Comparison of ENCODE assay signal across 12 cellular contexts in the genomic region with DNA sequence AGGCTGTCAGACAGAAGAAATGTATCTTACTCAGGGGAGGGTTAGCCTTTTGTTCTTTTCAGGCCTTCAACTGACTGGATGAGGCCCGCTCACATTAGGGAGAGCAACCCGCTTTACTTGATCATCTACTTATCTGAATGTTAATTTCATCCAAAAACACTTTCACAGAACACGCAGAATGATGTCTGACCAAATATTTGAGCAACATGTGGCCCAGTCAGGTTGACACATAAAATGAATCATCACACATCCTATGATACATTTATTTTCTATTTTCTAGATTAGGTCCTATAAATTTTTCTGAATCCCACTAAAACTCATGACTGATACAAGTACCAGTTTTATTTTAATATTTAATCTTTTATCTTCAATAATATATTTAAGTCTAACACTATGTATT.
DNase-seq lines count a peak whose midpoint lies in the region; ATAC-seq and TF ChIP-seq lines count a peak whose summit lies in the region.
"Had no signal": no experiment of that assay in that cellular context is flagged by ENCODE, and none has a peak within 500 bp of the region (broad histone marks: within the 10 kb centered on the region; RNA-seq: fewer than 3 reads in every experiment).

No MANE protein-coding gene starts in this region.

- no peak overlapping the region for H3K9ac ChIP-seq in PC-3 (ENCODE audit: low read length)

- peaks cover 4% of the 10 kb centered on the region for H3F3A ChIP-seq in PC-3 (ENCODE audit: low read length, unreplicated experiment)

- no TSS peak for BruUV-seq in PC-3 (replicated peaks; lab: Mats Ljungman, UMichigan)

- no peak overlapping the region for H3K4me3 ChIP-seq in PC-3 (ENCODE audit: low read length)
- no peak overlapping the region for H3K4me3 ChIP-seq in epithelial cell of esophagus (ENCODE audit: low read length)
- H3K4me3 ChIP-seq: A549 had no signal

- no peaks in the 10 kb centered on the region for H4K20me1 ChIP-seq in PC-3 (ENCODE audit: low read length)

- intact Hi-C loops in PC-3 (cut with micrococcal nuclease), result no loop called here

- H3K27me3 ChIP-seq in PC-3 (ENCODE audit: low read length), result no peaks in the 10 kb centered on the region

- H3K9me3 ChIP-seq in PC-3 (ENCODE audit: low read length), result no peaks in the 10 kb centered on the region
- H3K9me3 ChIP-seq: A549 had no signal

- peak overlapping the region; percentile 54 for H2AFZ ChIP-seq in PC-3 (ENCODE audit: low read length)

- H3K4me1 ChIP-seq in PC-3 (ENCODE audit: insufficient read depth, low read length), result peaks cover 40% of the 10 kb centered on the region
- H3K4me1 ChIP-seq: A549 had no signal

- H3K36me3 ChIP-seq in PC-3 (ENCODE audit: low read depth, low read length), result no peaks in the 10 kb centered on the region

- POLR2A ChIA-PET in PC-3 (lab: Charles Lee; ENCODE audit: unreplicated experiment), result no interaction called here

- peak overlapping the region; percentile 56 for H3K27ac ChIP-seq in PC-3 (ENCODE audit: low read length)
- H3K27ac ChIP-seq: A549 had no signal

- DNase-seq in HCEC 1CT (peak; percentile 1), PC-3 (peak; percentile 78), epithelial cell of esophagus (ENCODE audit: low read depth) (peak; percentile 12), T-helper 1 cell (no peak), NCI-H1092 (lab: John Stamatoyannopoulos, UW) (no peak)
- DNase-seq in stimulated activated CD4-positive, alpha-beta T cell treated with anti-CD3 and anti-CD28 coated beads, Interleukin-4, amount 100 ng/mL, for 1 hour, result no peak
- DNase-seq: CD8-positive, alpha-beta T cell; COR-L47; DMS153; DMS79 treated with DMSO at 0.1 percent for 48 hours had no signal

- no peaks in the 10 kb centered on the region for H3K9me2 ChIP-seq in PC-3 (replicated peaks; ENCODE audit: low read length)

- CTCF ChIA-PET in PC-3 (lab: Charles Lee), result no interaction called here

- H3K4me2 ChIP-seq in PC-3 (ENCODE audit: low read length), result 0 out of 2 replicates have a peak overlapping the region, but pooled peaks have one; percentile 28
- H3K4me2 ChIP-seq: A549 had no signal

- ATAC-seq in PC-3 (peak; percentile 77), GM19455 (IDR thresholded peaks at IDR 0.05; ENCODE audit: unreplicated experiment) (no peak)
- ATAC-seq: A549; CD8-positive, alpha-beta T cell had no signal

- no peak for TF ChIP-seq CTCF in PC-3 (conservative IDR thresholded peaks at IDR 0.05; ENCODE audit: low read depth, low read length)
- no peak for TF ChIP-seq CTCF in epithelial cell of esophagus (IDR thresholded peaks at IDR 0.05; ENCODE audit: insufficient read depth, low read depth, low read length, missing control alignments)

- no peaks in the 10 kb centered on the region for H3K79me2 ChIP-seq in PC-3 (ENCODE audit: low read length)

Comparison
In these comparisons a context has a peak if more than half of its experiments do, and no peak if none do; other contexts are left out.
1. DNase-seq: peak in HCEC 1CT (single experiment), PC-3 (single experiment) and epithelial cell of esophagus (single experiment); none in T-helper 1 cell (0 of 5), stimulated activated CD4-positive, alpha-beta T cell treated with anti-CD3 and anti-CD28 coated beads, Interleukin-4, amount 100 ng/mL, for 1 hour (single experiment) and NCI-H1092 (single experiment).